Comparison of ENCODE assay signal across 11 cellular contexts in the genomic region with DNA sequence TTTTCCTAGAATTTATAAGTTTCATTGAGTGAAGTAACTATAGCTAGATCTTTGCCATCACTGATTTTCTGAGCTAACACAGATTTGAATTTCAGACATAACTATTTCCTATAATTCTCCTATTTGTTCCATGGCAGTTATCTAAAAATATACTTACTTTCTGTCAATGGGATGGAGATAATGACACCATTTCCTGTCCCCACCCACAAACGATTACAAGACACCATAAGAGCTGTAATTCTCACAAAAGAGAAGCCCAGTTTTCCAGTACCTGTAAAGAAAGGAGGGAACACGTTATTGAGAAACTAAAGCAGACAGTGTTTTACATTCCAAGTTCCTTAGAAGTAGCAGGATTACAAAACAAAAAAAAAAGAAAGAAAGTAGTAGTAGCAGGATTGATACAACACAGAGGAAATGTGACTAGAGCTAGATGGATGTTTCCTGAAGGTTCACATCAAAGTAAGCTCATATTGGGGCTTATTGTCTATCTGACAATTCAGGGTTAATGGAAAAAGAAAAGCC.
DNase-seq lines count a peak whose midpoint lies in the region; ATAC-seq and TF ChIP-seq lines count a peak whose summit lies in the region.
"Had no signal": no experiment of that assay in that cellular context is flagged by ENCODE, and none has a peak within 500 bp of the region (broad histone marks: within the 10 kb centered on the region; RNA-seq: fewer than 3 reads in every experiment).

No MANE protein-coding gene starts in this region.

- H3K9me3 Mint-ChIP-seq in activated CD4-positive, alpha-beta memory T cell treated with anti-CD3 and anti-CD28 coated beads, Interleukin-2, amount 10 ng/mL, durations not matched to agents 7 days and 5 days: no peaks in the 10 kb centered on the region

- peaks cover 45% of the 10 kb centered on the region for H3K36me3 Mint-ChIP-seq in activated CD4-positive, alpha-beta memory T cell treated with anti-CD3 and anti-CD28 coated beads, Interleukin-2, amount 10 ng/mL, durations not matched to agents 7 days and 5 days (ENCODE audit: low read depth)

- H3K9ac ChIP-seq in BLaER1 (no peak overlapping the region), colonic mucosa (ENCODE audit: low read depth in 2 of 2, low read length in 2 of 2) (no peak overlapping the region)

- H3K27me3 ChIP-seq in BLaER1: no peaks in the 10 kb centered on the region
- no peaks in the 10 kb centered on the region for H3K27me3 ChIP-seq in lower lobe of right lung (ENCODE audit: low read depth)
- H3K27me3 ChIP-seq in colonic mucosa: no peaks in the 10 kb centered on the region
- H3K27me3 ChIP-seq: cardiac muscle cell, sigmoid colon had no signal

- peaks cover 24% of the 10 kb centered on the region for H3K4me1 Mint-ChIP-seq in activated CD4-positive, alpha-beta memory T cell treated with anti-CD3 and anti-CD28 coated beads, Interleukin-2, amount 10 ng/mL, durations not matched to agents 7 days and 5 days

- H3K27ac Mint-ChIP-seq in activated CD4-positive, alpha-beta memory T cell treated with anti-CD3 and anti-CD28 coated beads, Interleukin-2, amount 10 ng/mL, durations not matched to agents 7 days and 5 days: peak overlapping the region; percentile 83

- H3K9me3 ChIP-seq in BLaER1 (no peaks in the 10 kb centered on the region), lower lobe of right lung (no peaks in the 10 kb centered on the region), colonic mucosa (no peaks in the 10 kb centered on the region)
- H3K9me3 ChIP-seq: sigmoid colon had no signal

- H3K4me1 ChIP-seq in BLaER1 (peaks cover 61% of the 10 kb centered on the region), lower lobe of right lung (peaks cover 4% of the 10 kb centered on the region), colonic mucosa (no peaks in the 10 kb centered on the region)
- H3K4me1 ChIP-seq: sigmoid colon had no signal

- no peaks in the 10 kb centered on the region for H3K27me3 Mint-ChIP-seq in activated CD4-positive, alpha-beta memory T cell treated with anti-CD3 and anti-CD28 coated beads, Interleukin-2, amount 10 ng/mL, durations not matched to agents 7 days and 5 days

- ATAC-seq in lower lobe of right lung: no peak
- ATAC-seq: esophagus mucosa had no signal

- no peak for TF ChIP-seq CTCF in lower lobe of right lung (IDR thresholded peaks at IDR 0.05)
- TF ChIP-seq CTCF in colonic mucosa (IDR thresholded peaks at IDR 0.05): no peak

- intact Hi-C loops in lower lobe of right lung (cut with DNase I): no loop called here
- intact Hi-C loops in colonic mucosa (cut with DNase I): no loop called here

- H3K4me2 ChIP-seq in BLaER1: peak overlapping the region; percentile 72

- no peaks in the 10 kb centered on the region for H4K20me1 ChIP-seq in BLaER1

- no peak overlapping the region for H3K4me3 Mint-ChIP-seq in activated CD4-positive, alpha-beta memory T cell treated with anti-CD3 and anti-CD28 coated beads, Interleukin-2, amount 10 ng/mL, durations not matched to agents 7 days and 5 days

- no peak overlapping the region for H3K4me3 ChIP-seq in BLaER1
- no peak overlapping the region for H3K4me3 ChIP-seq in lower lobe of right lung
- H3K4me3 ChIP-seq in colonic mucosa: no peak overlapping the region
- H3K4me3 ChIP-seq: cardiac muscle cell, sigmoid colon had no signal

- peak overlapping the region; percentile 55 for H3K27ac ChIP-seq in BLaER1
- peak overlapping the region; percentile 5 for H3K27ac ChIP-seq in lower lobe of right lung
- H3K27ac ChIP-seq in colonic mucosa: no peak overlapping the region
- H3K27ac ChIP-seq: cardiac muscle cell, sigmoid colon had no signal

- H3K36me3 ChIP-seq in BLaER1 (peaks cover 67% of the 10 kb centered on the region), lower lobe of right lung (peaks cover 93% of the 10 kb centered on the region), colonic mucosa (peaks cover 4% of the 10 kb centered on the region)

- POLR2A ChIA-PET in activated CD4-positive, alpha-beta memory T cell treated with anti-CD3 and anti-CD28 coated beads, Interleukin-2, amount 10 ng/mL, durations not matched to agents 7 days and 5 days (lab: Charles Lee): interaction anchor here (1.2 to 1.7 kb wide), 2 partner anchors 111 to 176 kb away, joined by 4 to 7 read pairs; a partner anchor contains a TSS

- CTCF ChIA-PET in activated CD4-positive, alpha-beta memory T cell treated with anti-CD3 and anti-CD28 coated beads, Interleukin-2, amount 10 ng/mL, durations not matched to agents 7 days and 5 days (lab: Charles Lee): interaction anchor here (0.5 to 2.3 kb wide), 7 partner anchors 20 to 194 kb away, joined by 3 to 10 read pairs (median 4); a partner anchor contains a TSS

- peak; percentile 29 for DNase-seq in EH (ENCODE audit: low read depth)
- DNase-seq in activated CD4-positive, alpha-beta memory T cell treated with anti-CD3 and anti-CD28 coated beads, Interleukin-2, amount 10 ng/mL, durations not matched to agents 7 days and 5 days: no peak
- DNase-seq in lower lobe of right lung: no peak
- no peak for DNase-seq in RKO (ENCODE audit: low spot score)
- DNase-seq in colonic mucosa: no peak
- no peak for DNase-seq in NCI-H2029 treated with DMSO at 0.1 percent for 48 hours (lab: John Stamatoyannopoulos, UW)
- DNase-seq: sigmoid colon, T-helper 9 cell had no signal
